ENCODE assay signal across 13 cellular contexts in genomic region chr6:158219229-158219628, GRCh38. TPM values are rescaled to one million over a fixed set of nuclear protein-coding genes. Genes with fewer than 3 reads are reported as not detected.
A peak's percentile ranks its signal among the peaks of the same experiment; 100 is the strongest.
DNase-seq lines count a peak whose midpoint lies in the region; ATAC-seq and TF ChIP-seq lines count a peak whose summit lies in the region.
"Had no signal": no experiment of that assay in that cellular context is flagged by ENCODE, and none has a peak within 500 bp of the region (broad histone marks: within the 10 kb centered on the region; RNA-seq: fewer than 3 reads in every experiment).

No MANE protein-coding gene starts in this region.

- H3K9me3 ChIP-seq in breast epithelium (no peaks in the 10 kb centered on the region), gastroesophageal sphincter (no peaks in the 10 kb centered on the region)
- H3K9me3 ChIP-seq: heart right ventricle had no signal

- H3K27me3 ChIP-seq in breast epithelium: no peaks in the 10 kb centered on the region
- H3K27me3 ChIP-seq in gastroesophageal sphincter: no peaks in the 10 kb centered on the region
- H3K27me3 ChIP-seq: heart right ventricle had no signal

- H3K36me3 ChIP-seq in breast epithelium: no peaks in the 10 kb centered on the region
- H3K36me3 ChIP-seq in gastroesophageal sphincter: no peaks in the 10 kb centered on the region
- H3K36me3 ChIP-seq: heart right ventricle had no signal

- peak overlapping the region; percentile 33 for H3K4me3 Mint-ChIP-seq in MCF 10A (ENCODE audit: unreplicated experiment)
- H3K4me3 Mint-ChIP-seq in activated naive CD4-positive, alpha-beta T cell treated with anti-CD3 and anti-CD28 coated beads for 36 hours: no peak overlapping the region
- H3K4me3 Mint-ChIP-seq: CD4-positive, CD25-positive, alpha-beta regulatory T cell; nephron progenitor cell had no signal

- TF ChIP-seq CTCF in MCF 10A (IDR thresholded peaks at IDR 0.05; ENCODE audit: unreplicated experiment): no peak
- TF ChIP-seq CTCF in breast epithelium (IDR thresholded peaks at IDR 0.05): no peak
- TF ChIP-seq CTCF in gastroesophageal sphincter (IDR thresholded peaks at IDR 0.05): no peak

- H3K27me3 Mint-ChIP-seq in MCF 10A (ENCODE audit: insufficient read depth, unreplicated experiment): no peaks in the 10 kb centered on the region
- H3K27me3 Mint-ChIP-seq in activated naive CD4-positive, alpha-beta T cell treated with anti-CD3 and anti-CD28 coated beads for 36 hours (ENCODE audit: low read depth): no peaks in the 10 kb centered on the region
- H3K27me3 Mint-ChIP-seq: CD4-positive, CD25-positive, alpha-beta regulatory T cell had no signal

- WGBS in gastroesophageal sphincter (ENCODE audit: low coverage in 1 of 2), 2 donors: 51 to 63% methylated on average over 2 to 3 of the region's 3 CpGs

- BruUV-seq in MCF 10A (replicated peaks; lab: Mats Ljungman, UMichigan): no TSS peak

- H3K9me3 Mint-ChIP-seq in MCF 10A (ENCODE audit: unreplicated experiment): no peaks in the 10 kb centered on the region
- no peaks in the 10 kb centered on the region for H3K9me3 Mint-ChIP-seq in activated naive CD4-positive, alpha-beta T cell treated with anti-CD3 and anti-CD28 coated beads for 36 hours
- H3K9me3 Mint-ChIP-seq: CD4-positive, CD25-positive, alpha-beta regulatory T cell had no signal

- DNase-seq in MCF 10A (ENCODE audit: unreplicated experiment) (peak; percentile 96), breast epithelium (ENCODE audit: low spot score in 2 of 2) (no peak), SK-MEL-5 (ENCODE audit: low read depth, low spot score) (peak; percentile 93)
- no peak for DNase-seq in activated naive CD4-positive, alpha-beta T cell treated with anti-CD3 and anti-CD28 coated beads for 36 hours
- DNase-seq: activated CD4-positive, alpha-beta T cell treated with anti-CD3 and anti-CD28 coated beads, Interleukin-2, amount 50 U/mL, for 4 hours; heart right ventricle; nephron progenitor cell had no signal

- H3K27ac Mint-ChIP-seq in MCF 10A (ENCODE audit: low read depth, unreplicated experiment): peak overlapping the region; percentile 94
- no peak overlapping the region for H3K27ac Mint-ChIP-seq in activated naive CD4-positive, alpha-beta T cell treated with anti-CD3 and anti-CD28 coated beads for 36 hours
- H3K27ac Mint-ChIP-seq: CD4-positive, CD25-positive, alpha-beta regulatory T cell; nephron progenitor cell had no signal

- H3K27ac ChIP-seq in breast epithelium (no peak overlapping the region), gastroesophageal sphincter (no peak overlapping the region)
- H3K27ac ChIP-seq: heart right ventricle had no signal

- ATAC-seq in gastroesophageal sphincter (peak; percentile 83), GM21576 (IDR thresholded peaks at IDR 0.05; ENCODE audit: unreplicated experiment) (no peak), GM19023 (IDR thresholded peaks at IDR 0.05; ENCODE audit: unreplicated experiment) (no peak), GM18870 (IDR thresholded peaks at IDR 0.05; ENCODE audit: unreplicated experiment) (no peak)
- ATAC-seq: Right ventricle myocardium inferior had no signal

- H3K36me3 Mint-ChIP-seq in MCF 10A (ENCODE audit: insufficient read depth, unreplicated experiment): peaks cover 5% of the 10 kb centered on the region
- no peaks in the 10 kb centered on the region for H3K36me3 Mint-ChIP-seq in activated naive CD4-positive, alpha-beta T cell treated with anti-CD3 and anti-CD28 coated beads for 36 hours (ENCODE audit: low read depth)
- H3K36me3 Mint-ChIP-seq: CD4-positive, CD25-positive, alpha-beta regulatory T cell had no signal

- no peak overlapping the region for H3K4me3 ChIP-seq in breast epithelium
- H3K4me3 ChIP-seq in gastroesophageal sphincter: no peak overlapping the region
- H3K4me3 ChIP-seq: heart right ventricle had no signal

- intact Hi-C loops in MCF 10A (cut with micrococcal nuclease): no loop called here
- intact Hi-C loops in breast epithelium (cut with DNase I; ENCODE audit: low total_unique reads): no loop called here
- intact Hi-C loops in activated naive CD4-positive, alpha-beta T cell treated with anti-CD3 and anti-CD28 coated beads for 36 hours (cut with micrococcal nuclease): loop anchor here (10.0 kb wide), 1 partner anchor 916 kb away; no protein-coding TSS in a partner anchor

- CTCF ChIA-PET in MCF 10A (lab: Yijun Ruan, JAX): interaction anchor here (0.6 to 2.4 kb wide), 10 partner anchors 9 to 755 kb away, joined by 3 to 28 read pairs (median 4); partner anchors contain the start of gene TMEM181
- CTCF ChIA-PET in activated naive CD4-positive, alpha-beta T cell treated with anti-CD3 and anti-CD28 coated beads for 36 hours (lab: Charles Lee): interaction anchor here (0.6 to 1.8 kb wide), 9 partner anchors 14 to 749 kb away, joined by 3 to 7 read pairs (median 4); no protein-coding TSS in a partner anchor

- no peak for TF ChIP-seq EP300 in gastroesophageal sphincter (IDR thresholded peaks at IDR 0.05)

- POLR2A ChIA-PET in MCF 10A (lab: Yijun Ruan, JAX): interaction anchor here (0.7 to 2.9 kb wide), 11 partner anchors 9 to 456 kb away, joined by 3 to 22 read pairs (median 5); partner anchors contain the start of genes DYNLT1, GTF2H5 and SERAC1

- in situ Hi-C loops in SK-MEL-5 (cut with HindIII; ENCODE audit: low pct_unique_long_range_greater_than_20kb, low sequenced_read_pairs): no loop called here

- TF ChIP-seq POLR2A in breast epithelium (IDR thresholded peaks at IDR 0.05) (no peak), gastroesophageal sphincter (IDR thresholded peaks at IDR 0.05) (no peak)

- peaks cover 9% of the 10 kb centered on the region for H3K4me1 Mint-ChIP-seq in MCF 10A (ENCODE audit: insufficient read depth, unreplicated experiment)
- no peaks in the 10 kb centered on the region for H3K4me1 Mint-ChIP-seq in activated naive CD4-positive, alpha-beta T cell treated with anti-CD3 and anti-CD28 coated beads for 36 hours (ENCODE audit: low read depth)
- H3K4me1 Mint-ChIP-seq: nephron progenitor cell had no signal

- no peaks in the 10 kb centered on the region for H3K4me1 ChIP-seq in breast epithelium
- no peaks in the 10 kb centered on the region for H3K4me1 ChIP-seq in gastroesophageal sphincter

RNA-seq across cellular contexts. Expression of gene GTF2H5, which starts 51.1 kb away (rescaled TPM):
- total RNA-seq in MCF 10A (2022): 29.5 and 36.8 TPM in 2 replicates
- total RNA-seq in breast epithelium: 1 to 10 TPM; 3.9 to 4.8 (median 4.8) TPM
- total RNA-seq in SK-MEL-5 (2014; rRNA removed; shearing (Covaris generic)): 8.7 and 9.7 TPM in 2 replicates
- polyA plus RNA-seq in SK-MEL-5 (2015; cell fraction: cytosol; rRNA removed): 3.1 and 3.7 TPM in 2 replicates
- 3.4 and 3.9 TPM in 2 replicates for polyA plus RNA-seq in SK-MEL-5 (2015; cell fraction: nucleus; rRNA removed)
- total RNA-seq in gastroesophageal sphincter: 10 to 100 TPM in 2 of 4 donors, 1 to 10 TPM in 2; 7.9 to 19.4 (median 10.4) TPM
- 10 to 100 TPM; 28.6 to 29.4 TPM for total RNA-seq in activated naive CD4-positive, alpha-beta T cell treated with anti-CD3 and anti-CD28 coated beads for 36 hours

RNA-seq across cellular contexts. Expression of gene SERAC1, which starts 51.2 kb away (rescaled TPM):
- total RNA-seq in MCF 10A (2022) (5.3 and 7.4 TPM in 2 replicates), breast epithelium (10 to 100 TPM in 1 of 3 donors, 1 to 10 TPM in 2; 8.5 to 15.7 (median 9.2) TPM), gastroesophageal sphincter (10 to 100 TPM; 22.9 to 36.5 (median 27.8) TPM)
- total RNA-seq in SK-MEL-5 (2014; rRNA removed; shearing (Covaris generic)): 6.6 and 6.7 TPM in 2 replicates
- polyA plus RNA-seq in SK-MEL-5 (2015; cell fraction: cytosol; rRNA removed): 5.2 and 7.0 TPM in 2 replicates
- 11.1 and 11.9 TPM in 2 replicates for polyA plus RNA-seq in SK-MEL-5 (2015; cell fraction: nucleus; rRNA removed)
- total RNA-seq in activated naive CD4-positive, alpha-beta T cell treated with anti-CD3 and anti-CD28 coated beads for 36 hours: 1 to 10 TPM; 3.1 to 4.8 TPM

Comparison
In these comparisons a context has a peak if more than half of its experiments do, and no peak if none do; other contexts are left out.
1. DNase-seq: peak in MCF 10A (single experiment) and SK-MEL-5 (single experiment); none in breast epithelium (0 of 2) and activated naive CD4-positive, alpha-beta T cell treated with anti-CD3 and anti-CD28 coated beads for 36 hours (single experiment).